ENCODE assay signal across 2 cellular contexts in genomic region chr11:71267807-71268421, GRCh38.
A peak's percentile ranks its signal among the peaks of the same experiment; 100 is the strongest.
TF ChIP-seq lines count a peak whose summit lies in the region.

No MANE protein-coding gene starts in this region.

TF ChIP-seq in HEK293, 187 proteins besides CTCF, POLR2A, EP300 and RAD21:
- no peak for TF ChIP-seq AEBP2 (tag by site-specific recombination; IDR thresholded peaks at IDR 0.05; ENCODE audit: borderline replicate concordance)
- TF ChIP-seq GLIS1 (tag by site-specific recombination; IDR thresholded peaks at IDR 0.05), result peak; percentile 80

TF ChIP-seq in H1, 55 proteins besides CTCF, POLR2A, EP300 and RAD21:
- no peak for TF ChIP-seq RNF2 (IDR thresholded peaks at IDR 0.05; ENCODE audit: borderline replicate concordance, low read depth, low read length, missing control alignments, poor library complexity, severe bottlenecking)
- TF ChIP-seq GTF2F1 (IDR thresholded peaks at IDR 0.05; ENCODE audit: borderline replicate concordance, low read depth, low read length), result no peak
- TF ChIP-seq E2F6 (IDR thresholded peaks at IDR 0.05), result no peak
- no peak for TF ChIP-seq CTBP2 (IDR thresholded peaks at IDR 0.05; ENCODE audit: borderline replicate concordance, insufficient read depth, insufficient read length, low read length)
- no peak for TF ChIP-seq POU5F1 (IDR thresholded peaks at IDR 0.05; ENCODE audit: low read depth, low read length)
- no peak for TF ChIP-seq MAFK (IDR thresholded peaks at IDR 0.05; ENCODE audit: low read depth, low read length)
- no peak for TF ChIP-seq HDAC2 (IDR thresholded peaks at IDR 0.05; ENCODE audit: borderline replicate concordance in 1 of 2, low read depth in 2 of 2, low read length in 2 of 2)
- no peak for TF ChIP-seq CEBPB (IDR thresholded peaks at IDR 0.05; ENCODE audit: low read depth, low read length)
- no peak for TF ChIP-seq SP4 (IDR thresholded peaks at IDR 0.05; ENCODE audit: low read length)
- no peak for TF ChIP-seq SIN3A (conservative IDR thresholded peaks at IDR 0.05 in 1 of 2, IDR thresholded peaks at IDR 0.05 in 1 of 2; ENCODE audit: low read depth in 1 of 2, low read length in 2 of 2)
- no peak for TF ChIP-seq CREB1 (IDR thresholded peaks at IDR 0.05)
- no peak for TF ChIP-seq SIX5 (IDR thresholded peaks at IDR 0.05; ENCODE audit: low read depth, low read length)
- no peak for TF ChIP-seq SUZ12 (IDR thresholded peaks at IDR 0.05; ENCODE audit: low read length)
- no peak for TF ChIP-seq SP2 (IDR thresholded peaks at IDR 0.05; ENCODE audit: low read length)
- no peak for TF ChIP-seq TAF7 (optimal IDR thresholded peaks at IDR 0.05; ENCODE audit: borderline replicate concordance, low read depth, low read length)
- TF ChIP-seq FOSL1 (IDR thresholded peaks at IDR 0.05; ENCODE audit: insufficient read depth, low read depth, low read length), result no peak
